ENCODE assay signal across 12 cellular contexts in genomic region chr9:81032030-81032572, GRCh38.
DNase-seq lines count a peak whose midpoint lies in the region; ATAC-seq and TF ChIP-seq lines count a peak whose summit lies in the region.
"Had no signal": no experiment of that assay in that cellular context is flagged by ENCODE, and none has a peak within 500 bp of the region (broad histone marks: within the 10 kb centered on the region; RNA-seq: fewer than 3 reads in every experiment).

No MANE protein-coding gene starts in this region.

- TF ChIP-seq CTCF in BJ (IDR thresholded peaks at IDR 0.05; ENCODE audit: insufficient read depth, low read depth, low read length) (no peak), astrocyte of the spinal cord (IDR thresholded peaks at IDR 0.05; ENCODE audit: low read depth, low read length) (no peak)

- in situ Hi-C loops in astrocyte of the spinal cord (cut with HindIII; ENCODE audit: low sequenced_read_pairs), result no loop called here

- no peaks in the 10 kb centered on the region for H3K36me3 ChIP-seq in BJ (ENCODE audit: control insufficient read depth, insufficient read depth, low read length)
- H3K36me3 ChIP-seq: gastrocnemius medialis had no signal

- POLR2A ChIA-PET in BJ (lab: Charles Lee), result no interaction called here

- no peak overlapping the region for H3K4me3 ChIP-seq in BJ (ENCODE audit: low read depth, low read length)
- no peak overlapping the region for H3K4me3 ChIP-seq in astrocyte of the spinal cord (ENCODE audit: low read depth, low read length)
- H3K4me3 ChIP-seq: gastrocnemius medialis had no signal

- no peak overlapping the region for H3K4me3 Mint-ChIP-seq in activated naive CD8-positive, alpha-beta T cell treated with anti-CD3 and anti-CD28 coated beads, Interleukin-2, amount 50 U/mL, for 24 hours
- H3K4me3 Mint-ChIP-seq: activated T-helper 17 cell treated with anti-CD3 and anti-CD28 coated beads, Interleukin-2, amount 50 U/mL, for 72 hours had no signal

- H3K27me3 ChIP-seq in BJ (ENCODE audit: control insufficient read depth, insufficient read depth, low read length), result no peaks in the 10 kb centered on the region
- H3K27me3 ChIP-seq: gastrocnemius medialis had no signal

- no peak overlapping the region for H3K27ac Mint-ChIP-seq in activated naive CD8-positive, alpha-beta T cell treated with anti-CD3 and anti-CD28 coated beads, Interleukin-2, amount 50 U/mL, for 24 hours
- H3K27ac Mint-ChIP-seq: activated T-helper 17 cell treated with anti-CD3 and anti-CD28 coated beads, Interleukin-2, amount 50 U/mL, for 72 hours had no signal

- DNase-seq in BJ (ENCODE audit: low read depth) (peak; percentile 23), astrocyte of the spinal cord (ENCODE audit: low read depth, low spot score) (peak; percentile 89), myocyte (ENCODE audit: low read depth) (peak; percentile 72), epidermal melanocyte (ENCODE audit: insufficient read length, low spot score) (no peak), HT-29 (ENCODE audit: low spot score) (no peak)
- no peak for DNase-seq in activated naive CD8-positive, alpha-beta T cell treated with anti-CD3 and anti-CD28 coated beads, Interleukin-2, amount 50 U/mL, for 24 hours
- DNase-seq in stimulated activated naive CD4-positive, alpha-beta T cell (lab: John Stamatoyannopoulos, UW), result no peak
- DNase-seq: gastrocnemius medialis, H7, KBM-7 had no signal

- ATAC-seq in HG03520 (IDR thresholded peaks at IDR 0.05; ENCODE audit: unreplicated experiment), result peak; percentile 55
- no peak for ATAC-seq in activated naive CD8-positive, alpha-beta T cell treated with anti-CD3 and anti-CD28 coated beads, Interleukin-2, amount 50 U/mL, for 24 hours
- ATAC-seq: activated T-helper 17 cell treated with anti-CD3 and anti-CD28 coated beads, Interleukin-2, amount 50 U/mL, for 72 hours; gastrocnemius medialis had no signal

- no peaks in the 10 kb centered on the region for H3K4me1 Mint-ChIP-seq in activated naive CD8-positive, alpha-beta T cell treated with anti-CD3 and anti-CD28 coated beads, Interleukin-2, amount 50 U/mL, for 24 hours
- H3K4me1 Mint-ChIP-seq: activated T-helper 17 cell treated with anti-CD3 and anti-CD28 coated beads, Interleukin-2, amount 50 U/mL, for 72 hours had no signal

- CTCF ChIA-PET in BJ (lab: Yijun Ruan, JAX), result no interaction called here

- H3K9me3 Mint-ChIP-seq in activated naive CD8-positive, alpha-beta T cell treated with anti-CD3 and anti-CD28 coated beads, Interleukin-2, amount 50 U/mL, for 24 hours, result no peaks in the 10 kb centered on the region

- no peaks in the 10 kb centered on the region for H3K36me3 Mint-ChIP-seq in activated naive CD8-positive, alpha-beta T cell treated with anti-CD3 and anti-CD28 coated beads, Interleukin-2, amount 50 U/mL, for 24 hours (ENCODE audit: low read depth)

- H3K27me3 Mint-ChIP-seq in activated naive CD8-positive, alpha-beta T cell treated with anti-CD3 and anti-CD28 coated beads, Interleukin-2, amount 50 U/mL, for 24 hours, result peaks cover 5% of the 10 kb centered on the region
- H3K27me3 Mint-ChIP-seq: activated T-helper 17 cell treated with anti-CD3 and anti-CD28 coated beads, Interleukin-2, amount 50 U/mL, for 72 hours had no signal

Comparison
In these comparisons a context has a peak if more than half of its experiments do, and no peak if none do; other contexts are left out.
1. DNase-seq: peak in BJ (single experiment), astrocyte of the spinal cord (single experiment) and myocyte (single experiment); none in activated naive CD8-positive, alpha-beta T cell treated with anti-CD3 and anti-CD28 coated beads, Interleukin-2, amount 50 U/mL, for 24 hours (single experiment), epidermal melanocyte (single experiment), stimulated activated naive CD4-positive, alpha-beta T cell (0 of 6) and HT-29 (single experiment).